24 cellular contexts compared by ENCODE assay signal in genomic region chr1:17307946-17308345, GRCh38. TPM values are rescaled to one million over a fixed set of nuclear protein-coding genes. Genes with fewer than 3 reads are reported as not detected.
DNase-seq lines count a peak whose midpoint lies in the region; ATAC-seq and TF ChIP-seq lines count a peak whose summit lies in the region.
"Had no signal": no experiment of that assay in that cellular context is flagged by ENCODE, and none has a peak within 500 bp of the region (broad histone marks: within the 10 kb centered on the region; RNA-seq: fewer than 3 reads in every experiment).

A gene with protein sequence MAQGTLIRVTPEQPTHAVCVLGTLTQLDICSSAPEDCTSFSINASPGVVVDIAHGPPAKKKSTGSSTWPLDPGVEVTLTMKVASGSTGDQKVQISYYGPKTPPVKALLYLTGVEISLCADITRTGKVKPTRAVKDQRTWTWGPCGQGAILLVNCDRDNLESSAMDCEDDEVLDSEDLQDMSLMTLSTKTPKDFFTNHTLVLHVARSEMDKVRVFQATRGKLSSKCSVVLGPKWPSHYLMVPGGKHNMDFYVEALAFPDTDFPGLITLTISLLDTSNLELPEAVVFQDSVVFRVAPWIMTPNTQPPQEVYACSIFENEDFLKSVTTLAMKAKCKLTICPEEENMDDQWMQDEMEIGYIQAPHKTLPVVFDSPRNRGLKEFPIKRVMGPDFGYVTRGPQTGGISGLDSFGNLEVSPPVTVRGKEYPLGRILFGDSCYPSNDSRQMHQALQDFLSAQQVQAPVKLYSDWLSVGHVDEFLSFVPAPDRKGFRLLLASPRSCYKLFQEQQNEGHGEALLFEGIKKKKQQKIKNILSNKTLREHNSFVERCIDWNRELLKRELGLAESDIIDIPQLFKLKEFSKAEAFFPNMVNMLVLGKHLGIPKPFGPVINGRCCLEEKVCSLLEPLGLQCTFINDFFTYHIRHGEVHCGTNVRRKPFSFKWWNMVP (plus strand): TSS chr1:17308197. CDS start chr1:17308223, 26 bp downstream.

- CTCF ChIA-PET in activated CD8-positive, alpha-beta T cell treated with anti-CD3 and anti-CD28 coated beads for 36 hours (lab: Charles Lee), result no interaction called here

- peak within 1 kb of the TSS in 6 of 11 experiments; percentile 10 to 47 (median 23); a peak in 7 of 22 replicates for H3K27ac ChIP-seq in BLaER1 treated with 17β-estradiol and CSF1 and Interleukin-3, amounts not matched to agents 10 nM and 100 nM
- H3K27ac ChIP-seq in GM23338 (ENCODE audit: low read depth), result no peak within 1 kb of the TSS
- H3K27ac ChIP-seq: gastrocnemius medialis, prostate gland, thyroid gland had no signal

- H3K4me1 Mint-ChIP-seq in GM23338, result peaks cover 42% of the 10 kb centered on the region
- peaks cover 10% of the 10 kb centered on the region for H3K4me1 Mint-ChIP-seq in T-helper 17 cell
- peaks cover 34% of the 10 kb centered on the region for H3K4me1 Mint-ChIP-seq in nephron progenitor cell
- H3K4me1 Mint-ChIP-seq in activated CD8-positive, alpha-beta T cell treated with anti-CD3 and anti-CD28 coated beads for 36 hours (ENCODE audit: low read depth), result no peaks in the 10 kb centered on the region

- DNase-seq in GM23338 (ENCODE audit: low spot score) (no peak), T-helper 17 cell (no peak), nephron progenitor cell (no peak), NCI-H1694 treated with DMSO at 0.1 percent for 48 hours (lab: John Stamatoyannopoulos, UW) (no peak)
- no peak for DNase-seq in activated CD8-positive, alpha-beta T cell treated with anti-CD3 and anti-CD28 coated beads for 36 hours
- DNase-seq: activated CD4-positive, alpha-beta T cell treated with anti-CD3 and anti-CD28 coated beads for 4 hours; Caco-2; effector CD8-positive, alpha-beta T cell; gastrocnemius medialis; kidney; NCI-H2029; NCI-H446 treated with DMSO at 0.1 percent for 48 hours; small intestine; stimulated activated CD4-positive, alpha-beta T cell treated with anti-CD3 and anti-CD28 coated beads, Interleukin-4, amount 100 ng/mL, for 1 hour; stimulated activated naive CD8-positive, alpha-beta T cell treated with anti-CD3 and anti-CD28 coated beads, Interleukin-15, Interleukin-2, amounts not matched to agents 100 U/mL and 50 U/mL, for 24 hours; SW 1271; thyroid gland had no signal

- POLR2A ChIA-PET in activated CD8-positive, alpha-beta T cell treated with anti-CD3 and anti-CD28 coated beads for 36 hours (lab: Charles Lee), result no interaction called here

- H3K9me2 ChIP-seq in GM23338 (ENCODE audit: insufficient read depth), result no peaks in the 10 kb centered on the region

- no peaks in the 10 kb centered on the region for H4K20me1 ChIP-seq in BLaER1 treated with 17β-estradiol and CSF1 and Interleukin-3, amounts not matched to agents 10 nM and 100 nM
- no peaks in the 10 kb centered on the region for H4K20me1 ChIP-seq in GM23338 (replicated peaks; ENCODE audit: insufficient read depth)

- ATAC-seq in GM23338 (no peak), T-helper 17 cell (peak; percentile 32), GM18867 (IDR thresholded peaks at IDR 0.05; ENCODE audit: unreplicated experiment) (no peak)
- ATAC-seq in activated CD8-positive, alpha-beta T cell treated with anti-CD3 and anti-CD28 coated beads for 36 hours, result no peak
- ATAC-seq: gastrocnemius medialis; stimulated activated naive CD8-positive, alpha-beta T cell treated with anti-CD3 and anti-CD28 coated beads, Interleukin-15, Interleukin-2, amounts not matched to agents 100 U/mL and 50 U/mL, for 24 hours had no signal

- TF ChIP-seq CTCF in GM23338 (conservative IDR thresholded peaks at IDR 0.05; ENCODE audit: low read depth in 2 of 2), result no peak
- no peak for TF ChIP-seq CTCF in nephron progenitor cell (IDR thresholded peaks at IDR 0.05)
- no peak for TF ChIP-seq CTCF in activated CD8-positive, alpha-beta T cell treated with anti-CD3 and anti-CD28 coated beads for 36 hours (IDR thresholded peaks at IDR 0.05)

- H3K4me1 ChIP-seq in BLaER1 treated with 17β-estradiol and CSF1 and Interleukin-3, amounts not matched to agents 10 nM and 100 nM, result peaks cover 13 to 69% (median 36%) of the 10 kb centered on the region in 10 experiments
- peaks cover 13% of the 10 kb centered on the region; the same call in 1 of the 2 replicates for H3K4me1 ChIP-seq in GM23338 (ENCODE audit: insufficient read depth)
- peaks cover 99% of the 10 kb centered on the region for H3K4me1 ChIP-seq in mononuclear cell (ENCODE audit: insufficient read depth, low read length)
- H3K4me1 ChIP-seq: Caco-2, gastrocnemius medialis, prostate gland, thyroid gland had no signal

- intact Hi-C loops in activated CD8-positive, alpha-beta T cell treated with anti-CD3 and anti-CD28 coated beads for 36 hours (cut with micrococcal nuclease), result no loop called here

- peak within 1 kb of the TSS in 10 of 11 experiments; percentile 0 to 54 (median 26); a peak in 9 of 22 replicates for H3K4me2 ChIP-seq in BLaER1 treated with 17β-estradiol and CSF1 and Interleukin-3, amounts not matched to agents 10 nM and 100 nM
- no peak within 1 kb of the TSS for H3K4me2 ChIP-seq in GM23338

- H3K79me2 ChIP-seq in GM23338 (replicated peaks; ENCODE audit: insufficient read depth), result no peaks in the 10 kb centered on the region

- no peaks in the 10 kb centered on the region for H3K27me3 ChIP-seq in BLaER1 treated with 17β-estradiol and CSF1 and Interleukin-3, amounts not matched to agents 10 nM and 100 nM
- H3K27me3 ChIP-seq in GM23338 (ENCODE audit: insufficient read depth) (no peaks in the 10 kb centered on the region), mononuclear cell (ENCODE audit: insufficient read depth, low read length) (no peaks in the 10 kb centered on the region)
- H3K27me3 ChIP-seq: thyroid gland had no signal

- peak within 1 kb of the TSS in 1 of 10 experiments; percentile 17; a peak in 1 of 20 replicates for H3K4me3 ChIP-seq in BLaER1 treated with 17β-estradiol and CSF1 and Interleukin-3, amounts not matched to agents 10 nM and 100 nM
- no peak within 1 kb of the TSS for H3K4me3 ChIP-seq in GM23338
- H3K4me3 ChIP-seq in mononuclear cell (ENCODE audit: low read length), result peak within 1 kb of the TSS; percentile 24
- H3K4me3 ChIP-seq: gastrocnemius medialis, prostate gland, thyroid gland had no signal

- no peaks in the 10 kb centered on the region for H3K36me3 ChIP-seq in BLaER1 treated with 17β-estradiol and CSF1 and Interleukin-3, amounts not matched to agents 10 nM and 100 nM
- H3K36me3 ChIP-seq in GM23338 (ENCODE audit: insufficient read depth), result no peaks in the 10 kb centered on the region
- H3K36me3 ChIP-seq: gastrocnemius medialis, prostate gland, thyroid gland had no signal

- H3K9ac ChIP-seq in BLaER1 treated with 17β-estradiol and CSF1 and Interleukin-3, amounts not matched to agents 10 nM and 100 nM, result peak within 1 kb of the TSS in 1 of 11 experiments; percentile 27; a peak in 3 of 22 replicates

- H3K4me3 Mint-ChIP-seq in GM23338 (no peak within 1 kb of the TSS), T-helper 17 cell (no peak within 1 kb of the TSS), nephron progenitor cell (no peak within 1 kb of the TSS)
- no peak within 1 kb of the TSS for H3K4me3 Mint-ChIP-seq in activated CD8-positive, alpha-beta T cell treated with anti-CD3 and anti-CD28 coated beads for 36 hours
- H3K4me3 Mint-ChIP-seq: activated naive CD4-positive, alpha-beta T cell treated with anti-CD3 and anti-CD28 coated beads, Interleukin-2, amount 50 U/mL, for 24 hours had no signal

- no peaks in the 10 kb centered on the region for H3F3A ChIP-seq in GM23338 (replicated peaks; ENCODE audit: low read depth)

- H3K36me3 Mint-ChIP-seq in GM23338 (ENCODE audit: low read depth), result peaks cover 3% of the 10 kb centered on the region; the same call in 1 of the 3 replicates
- H3K36me3 Mint-ChIP-seq in T-helper 17 cell (ENCODE audit: low read depth), result peaks cover 7% of the 10 kb centered on the region
- H3K36me3 Mint-ChIP-seq in nephron progenitor cell (ENCODE audit: low read depth), result peaks cover 1% of the 10 kb centered on the region
- H3K36me3 Mint-ChIP-seq in activated CD8-positive, alpha-beta T cell treated with anti-CD3 and anti-CD28 coated beads for 36 hours (ENCODE audit: low read depth), result no peaks in the 10 kb centered on the region

- H3K9me3 Mint-ChIP-seq in GM23338 (peaks cover 6% of the 10 kb centered on the region), nephron progenitor cell (peaks cover 1% of the 10 kb centered on the region)
- peaks cover under 1% of the 10 kb centered on the region for H3K9me3 Mint-ChIP-seq in activated CD8-positive, alpha-beta T cell treated with anti-CD3 and anti-CD28 coated beads for 36 hours

- no peak within 1 kb of the TSS for H2AFZ ChIP-seq in GM23338

- H3K27me3 Mint-ChIP-seq in GM23338 (ENCODE audit: insufficient read depth, low read depth, poor library complexity) (peaks cover 17% of the 10 kb centered on the region), T-helper 17 cell (peaks cover 61% of the 10 kb centered on the region), nephron progenitor cell (ENCODE audit: low read depth, poor library complexity) (peaks cover 23% of the 10 kb centered on the region)
- H3K27me3 Mint-ChIP-seq in activated CD8-positive, alpha-beta T cell treated with anti-CD3 and anti-CD28 coated beads for 36 hours, result peaks cover 15% of the 10 kb centered on the region

- H3K9me3 ChIP-seq in BLaER1 treated with 17β-estradiol and CSF1 and Interleukin-3, amounts not matched to agents 10 nM and 100 nM (replicated peaks in 1 of 11), result peaks cover 2 to 9% (median 7%) of the 10 kb centered on the region in 11 experiments
- H3K9me3 ChIP-seq in T-helper 17 cell (ENCODE audit: control insufficient read depth, low read length, poor library complexity, severe bottlenecking), result no peaks in the 10 kb centered on the region
- no peaks in the 10 kb centered on the region for H3K9me3 ChIP-seq in mononuclear cell (ENCODE audit: low read depth, low read length)
- H3K9me3 ChIP-seq: Caco-2, gastrocnemius medialis, prostate gland, thyroid gland had no signal

- H3K27ac Mint-ChIP-seq in GM23338 (peak within 1 kb of the TSS; percentile 60), T-helper 17 cell (no peak within 1 kb of the TSS), nephron progenitor cell (no peak within 1 kb of the TSS)
- H3K27ac Mint-ChIP-seq in activated CD8-positive, alpha-beta T cell treated with anti-CD3 and anti-CD28 coated beads for 36 hours, result no peak within 1 kb of the TSS
- H3K27ac Mint-ChIP-seq: activated naive CD4-positive, alpha-beta T cell treated with anti-CD3 and anti-CD28 coated beads, Interleukin-2, amount 50 U/mL, for 24 hours had no signal

RNA-seq across cellular contexts. Expression of the gene that starts here (rescaled TPM):
- 0.08 and 0.52 TPM in 2 replicates for total RNA-seq in GM23338 (2014; rRNA removed; shearing (Covaris generic))
- polyA plus RNA-seq in GM23338 (2016; fragmentation: Nextera tagmentation; extraction: Ambion mirVana), result 0.45 TPM in 1 of 2 replicates, not detected in the other
- total RNA-seq in T-helper 17 cell (1 to 10 TPM; 1.5 to 1.6 TPM), mononuclear cell (8.2 TPM)
- 1 to 10 TPM; 1.6 to 1.8 TPM for total RNA-seq in activated CD8-positive, alpha-beta T cell treated with anti-CD3 and anti-CD28 coated beads for 36 hours
- total RNA-seq: Caco-2, chondrocyte, gastrocnemius medialis, prostate gland had no signal
- polyA plus RNA-seq: neural cell had no signal
